ENCODE assay signal across 27 cellular contexts in the genomic region with DNA sequence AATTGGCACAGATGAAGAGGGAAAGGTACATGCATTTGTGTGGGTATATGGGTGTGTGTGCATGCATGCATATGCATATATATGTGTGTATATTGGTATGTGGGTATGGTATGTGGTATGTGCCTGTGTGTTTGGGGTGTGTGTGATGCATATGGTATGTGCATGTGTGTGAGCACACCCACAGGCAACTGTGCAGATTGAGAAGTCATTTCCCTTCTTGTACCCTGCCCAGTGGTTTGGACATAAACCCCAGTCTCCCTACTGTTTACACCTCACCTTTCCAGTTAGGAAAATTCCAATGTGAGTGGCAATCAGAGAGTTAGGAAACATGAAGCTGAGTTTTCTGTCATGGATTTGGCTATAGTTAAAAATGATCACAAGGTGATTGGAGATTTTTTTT.
"Had no signal": no experiment of that assay in that cellular context is flagged by ENCODE, and none has a peak within 500 bp of the region (broad histone marks: within the 10 kb centered on the region; RNA-seq: fewer than 3 reads in every experiment).

No MANE protein-coding gene starts in this region.

- H3K4me1 ChIP-seq: colonic mucosa, esophagus squamous epithelium, foreskin keratinocyte, gastrocnemius medialis had no signal

- DNase-seq: colonic mucosa; cortex of kidney; dermis blood vessel endothelial cell; dorsolateral prefrontal cortex; effector CD4-positive, alpha-beta T cell; effector CD8-positive, alpha-beta T cell; effector memory CD4-positive, alpha-beta T cell; effector memory CD8-positive, alpha-beta T cell; endodermal cell; erythroblast; esophagus squamous epithelium; foreskin fibroblast; foreskin keratinocyte; foreskin melanocyte; gastrocnemius medialis; glutamatergic neuron; head of caudate nucleus; heart left ventricle; heart right ventricle had no signal

- H3K27me3 ChIP-seq: colonic mucosa, dorsolateral prefrontal cortex, esophagus squamous epithelium, foreskin keratinocyte, gastrocnemius medialis, gastroesophageal sphincter, heart left ventricle, heart right ventricle had no signal

- H3K36me3 ChIP-seq: colonic mucosa, esophagus squamous epithelium, gastrocnemius medialis, gastroesophageal sphincter, heart left ventricle, heart right ventricle had no signal

- H3K27ac ChIP-seq: colonic mucosa, coronary artery, dorsolateral prefrontal cortex, epithelial cell of prostate, esophagus squamous epithelium, foreskin keratinocyte, gastrocnemius medialis, gastroesophageal sphincter, heart left ventricle, heart right ventricle had no signal

- H3K4me3 ChIP-seq: colonic mucosa, coronary artery, dorsolateral prefrontal cortex, esophagus squamous epithelium, gastrocnemius medialis, gastroesophageal sphincter, heart left ventricle, heart right ventricle had no signal

- ATAC-seq: effector memory CD8-positive, alpha-beta T cell; esophagus mucosa; foreskin keratinocyte; gastrocnemius medialis; gastroesophageal sphincter; heart left ventricle; heart right ventricle had no signal

- FAIRE-seq: colon, endometrium, endothelial cell of umbilical vein, frontal cortex had no signal

- H3K9me3 ChIP-seq: colonic mucosa, gastrocnemius medialis had no signal
